1 cellular context compared by ENCODE assay signal in the genomic region with DNA sequence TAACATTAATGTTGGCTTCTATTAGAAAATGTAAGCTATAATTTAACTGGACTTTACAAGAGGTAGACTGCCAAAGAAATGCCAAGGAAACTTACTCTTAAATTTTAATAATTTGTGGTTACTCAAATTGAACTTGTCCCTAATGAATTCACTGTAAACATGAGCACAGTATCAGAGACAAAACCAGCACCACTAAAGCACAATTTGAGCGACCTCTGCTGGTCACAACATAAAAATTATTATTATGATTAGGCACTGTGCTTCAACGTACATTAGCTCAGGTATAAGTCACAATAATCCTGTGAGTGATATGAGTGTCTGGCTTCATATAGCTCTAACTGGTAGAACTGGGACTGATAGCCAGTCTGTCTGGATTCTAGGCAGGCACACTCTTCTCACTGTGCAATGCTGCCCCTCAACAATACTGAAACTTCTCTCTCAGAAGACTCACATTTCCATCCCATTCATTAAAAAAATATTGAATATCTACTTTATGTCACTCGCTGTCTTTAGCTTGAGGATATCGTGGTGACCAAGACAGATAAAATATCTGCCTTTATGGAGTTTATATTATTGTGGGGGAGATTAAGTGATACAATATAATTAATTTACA.
TF ChIP-seq lines count a peak whose summit lies in the region.

No MANE protein-coding gene starts in this region.

TF ChIP-seq in GM23338, 12 proteins besides CTCF, POLR2A, EP300 and RAD21 (continued from another document):
- TF ChIP-seq, protein P1, sequence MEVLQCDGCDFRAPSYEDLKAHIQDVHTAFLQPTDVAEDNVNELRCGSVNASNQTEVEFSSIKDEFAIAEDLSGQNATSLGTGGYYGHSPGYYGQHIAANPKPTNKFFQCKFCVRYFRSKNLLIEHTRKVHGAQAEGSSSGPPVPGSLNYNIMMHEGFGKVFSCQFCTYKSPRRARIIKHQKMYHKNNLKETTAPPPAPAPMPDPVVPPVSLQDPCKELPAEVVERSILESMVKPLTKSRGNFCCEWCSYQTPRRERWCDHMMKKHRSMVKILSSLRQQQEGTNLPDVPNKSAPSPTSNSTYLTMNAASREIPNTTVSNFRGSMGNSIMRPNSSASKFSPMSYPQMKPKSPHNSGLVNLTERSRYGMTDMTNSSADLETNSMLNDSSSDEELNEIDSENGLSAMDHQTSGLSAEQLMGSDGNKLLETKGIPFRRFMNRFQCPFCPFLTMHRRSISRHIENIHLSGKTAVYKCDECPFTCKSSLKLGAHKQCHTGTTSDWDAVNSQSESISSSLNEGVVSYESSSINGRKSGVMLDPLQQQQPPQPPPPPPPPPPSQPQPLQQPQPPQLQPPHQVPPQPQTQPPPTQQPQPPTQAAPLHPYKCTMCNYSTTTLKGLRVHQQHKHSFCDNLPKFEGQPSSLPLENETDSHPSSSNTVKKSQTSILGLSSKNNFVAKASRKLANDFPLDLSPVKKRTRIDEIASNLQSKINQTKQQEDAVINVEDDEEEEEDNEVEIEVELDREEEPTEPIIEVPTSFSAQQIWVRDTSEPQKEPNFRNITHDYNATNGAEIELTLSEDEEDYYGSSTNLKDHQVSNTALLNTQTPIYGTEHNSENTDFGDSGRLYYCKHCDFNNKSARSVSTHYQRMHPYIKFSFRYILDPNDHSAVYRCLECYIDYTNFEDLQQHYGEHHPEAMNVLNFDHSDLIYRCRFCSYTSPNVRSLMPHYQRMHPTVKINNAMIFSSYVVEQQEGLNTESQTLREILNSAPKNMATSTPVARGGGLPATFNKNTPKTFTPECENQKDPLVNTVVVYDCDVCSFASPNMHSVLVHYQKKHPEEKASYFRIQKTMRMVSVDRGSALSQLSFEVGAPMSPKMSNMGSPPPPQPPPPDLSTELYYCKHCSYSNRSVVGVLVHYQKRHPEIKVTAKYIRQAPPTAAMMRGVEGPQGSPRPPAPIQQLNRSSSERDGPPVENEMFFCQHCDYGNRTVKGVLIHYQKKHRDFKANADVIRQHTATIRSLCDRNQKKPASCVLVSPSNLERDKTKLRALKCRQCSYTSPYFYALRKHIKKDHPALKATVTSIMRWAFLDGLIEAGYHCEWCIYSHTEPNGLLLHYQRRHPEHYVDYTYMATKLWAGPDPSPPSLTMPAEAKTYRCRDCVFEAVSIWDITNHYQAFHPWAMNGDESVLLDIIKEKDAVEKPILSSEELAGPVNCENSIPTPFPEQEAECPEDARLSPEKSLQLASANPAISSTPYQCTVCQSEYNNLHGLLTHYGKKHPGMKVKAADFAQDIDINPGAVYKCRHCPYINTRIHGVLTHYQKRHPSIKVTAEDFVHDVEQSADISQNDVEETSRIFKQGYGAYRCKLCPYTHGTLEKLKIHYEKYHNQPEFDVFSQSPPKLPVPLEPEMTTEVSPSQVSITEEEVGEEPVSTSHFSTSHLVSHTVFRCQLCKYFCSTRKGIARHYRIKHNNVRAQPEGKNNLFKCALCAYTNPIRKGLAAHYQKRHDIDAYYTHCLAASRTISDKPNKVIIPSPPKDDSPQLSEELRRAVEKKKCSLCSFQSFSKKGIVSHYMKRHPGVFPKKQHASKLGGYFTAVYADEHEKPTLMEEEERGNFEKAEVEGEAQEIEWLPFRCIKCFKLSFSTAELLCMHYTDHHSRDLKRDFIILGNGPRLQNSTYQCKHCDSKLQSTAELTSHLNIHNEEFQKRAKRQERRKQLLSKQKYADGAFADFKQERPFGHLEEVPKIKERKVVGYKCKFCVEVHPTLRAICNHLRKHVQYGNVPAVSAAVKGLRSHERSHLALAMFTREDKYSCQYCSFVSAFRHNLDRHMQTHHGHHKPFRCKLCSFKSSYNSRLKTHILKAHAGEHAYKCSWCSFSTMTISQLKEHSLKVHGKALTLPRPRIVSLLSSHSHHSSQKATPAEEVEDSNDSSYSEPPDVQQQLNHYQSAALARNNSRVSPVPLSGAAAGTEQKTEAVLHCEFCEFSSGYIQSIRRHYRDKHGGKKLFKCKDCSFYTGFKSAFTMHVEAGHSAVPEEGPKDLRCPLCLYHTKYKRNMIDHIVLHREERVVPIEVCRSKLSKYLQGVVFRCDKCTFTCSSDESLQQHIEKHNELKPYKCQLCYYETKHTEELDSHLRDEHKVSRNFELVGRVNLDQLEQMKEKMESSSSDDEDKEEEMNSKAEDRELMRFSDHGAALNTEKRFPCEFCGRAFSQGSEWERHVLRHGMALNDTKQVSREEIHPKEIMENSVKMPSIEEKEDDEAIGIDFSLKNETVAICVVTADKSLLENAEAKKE (CRISPR knock-in tag; IDR thresholded peaks at IDR 0.05) = no peak
- no peak for TF ChIP-seq ZNF331 (CRISPR knock-in tag; IDR thresholded peaks at IDR 0.05; ENCODE audit: low read depth)
- TF ChIP-seq, protein P2, sequence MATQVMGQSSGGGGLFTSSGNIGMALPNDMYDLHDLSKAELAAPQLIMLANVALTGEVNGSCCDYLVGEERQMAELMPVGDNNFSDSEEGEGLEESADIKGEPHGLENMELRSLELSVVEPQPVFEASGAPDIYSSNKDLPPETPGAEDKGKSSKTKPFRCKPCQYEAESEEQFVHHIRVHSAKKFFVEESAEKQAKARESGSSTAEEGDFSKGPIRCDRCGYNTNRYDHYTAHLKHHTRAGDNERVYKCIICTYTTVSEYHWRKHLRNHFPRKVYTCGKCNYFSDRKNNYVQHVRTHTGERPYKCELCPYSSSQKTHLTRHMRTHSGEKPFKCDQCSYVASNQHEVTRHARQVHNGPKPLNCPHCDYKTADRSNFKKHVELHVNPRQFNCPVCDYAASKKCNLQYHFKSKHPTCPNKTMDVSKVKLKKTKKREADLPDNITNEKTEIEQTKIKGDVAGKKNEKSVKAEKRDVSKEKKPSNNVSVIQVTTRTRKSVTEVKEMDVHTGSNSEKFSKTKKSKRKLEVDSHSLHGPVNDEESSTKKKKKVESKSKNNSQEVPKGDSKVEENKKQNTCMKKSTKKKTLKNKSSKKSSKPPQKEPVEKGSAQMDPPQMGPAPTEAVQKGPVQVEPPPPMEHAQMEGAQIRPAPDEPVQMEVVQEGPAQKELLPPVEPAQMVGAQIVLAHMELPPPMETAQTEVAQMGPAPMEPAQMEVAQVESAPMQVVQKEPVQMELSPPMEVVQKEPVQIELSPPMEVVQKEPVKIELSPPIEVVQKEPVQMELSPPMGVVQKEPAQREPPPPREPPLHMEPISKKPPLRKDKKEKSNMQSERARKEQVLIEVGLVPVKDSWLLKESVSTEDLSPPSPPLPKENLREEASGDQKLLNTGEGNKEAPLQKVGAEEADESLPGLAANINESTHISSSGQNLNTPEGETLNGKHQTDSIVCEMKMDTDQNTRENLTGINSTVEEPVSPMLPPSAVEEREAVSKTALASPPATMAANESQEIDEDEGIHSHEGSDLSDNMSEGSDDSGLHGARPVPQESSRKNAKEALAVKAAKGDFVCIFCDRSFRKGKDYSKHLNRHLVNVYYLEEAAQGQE (IDR thresholded peaks at IDR 0.05; ENCODE audit: unreplicated experiment) = no peak
- TF ChIP-seq CREB1 (CRISPR knock-in tag; IDR thresholded peaks at IDR 0.05; ENCODE audit: low read depth) = no peak
- TF ChIP-seq, protein P3, sequence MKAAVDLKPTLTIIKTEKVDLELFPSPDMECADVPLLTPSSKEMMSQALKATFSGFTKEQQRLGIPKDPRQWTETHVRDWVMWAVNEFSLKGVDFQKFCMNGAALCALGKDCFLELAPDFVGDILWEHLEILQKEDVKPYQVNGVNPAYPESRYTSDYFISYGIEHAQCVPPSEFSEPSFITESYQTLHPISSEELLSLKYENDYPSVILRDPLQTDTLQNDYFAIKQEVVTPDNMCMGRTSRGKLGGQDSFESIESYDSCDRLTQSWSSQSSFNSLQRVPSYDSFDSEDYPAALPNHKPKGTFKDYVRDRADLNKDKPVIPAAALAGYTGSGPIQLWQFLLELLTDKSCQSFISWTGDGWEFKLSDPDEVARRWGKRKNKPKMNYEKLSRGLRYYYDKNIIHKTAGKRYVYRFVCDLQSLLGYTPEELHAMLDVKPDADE (IDR thresholded peaks at IDR 0.05) = no peak
- TF ChIP-seq EZH2phosphoT487 (IDR thresholded peaks at IDR 0.05; ENCODE audit: unreplicated experiment) = no peak
- TF ChIP-seq ZNF114 (CRISPR knock-in tag; IDR thresholded peaks at IDR 0.05) = no peak
- no peak for TF ChIP-seq EZH2 (IDR thresholded peaks at IDR 0.05; ENCODE audit: low read depth, unreplicated experiment)
- no peak for TF ChIP-seq STAT1 (IDR thresholded peaks at IDR 0.05; ENCODE audit: unreplicated experiment)
- TF ChIP-seq JUNB (IDR thresholded peaks at IDR 0.05; ENCODE audit: unreplicated experiment) = no peak
- TF ChIP-seq NANOG (IDR thresholded peaks at IDR 0.05; ENCODE audit: borderline replicate concordance) = no peak
